Comparison of ENCODE assay signal across 8 cellular contexts in the genomic region with DNA sequence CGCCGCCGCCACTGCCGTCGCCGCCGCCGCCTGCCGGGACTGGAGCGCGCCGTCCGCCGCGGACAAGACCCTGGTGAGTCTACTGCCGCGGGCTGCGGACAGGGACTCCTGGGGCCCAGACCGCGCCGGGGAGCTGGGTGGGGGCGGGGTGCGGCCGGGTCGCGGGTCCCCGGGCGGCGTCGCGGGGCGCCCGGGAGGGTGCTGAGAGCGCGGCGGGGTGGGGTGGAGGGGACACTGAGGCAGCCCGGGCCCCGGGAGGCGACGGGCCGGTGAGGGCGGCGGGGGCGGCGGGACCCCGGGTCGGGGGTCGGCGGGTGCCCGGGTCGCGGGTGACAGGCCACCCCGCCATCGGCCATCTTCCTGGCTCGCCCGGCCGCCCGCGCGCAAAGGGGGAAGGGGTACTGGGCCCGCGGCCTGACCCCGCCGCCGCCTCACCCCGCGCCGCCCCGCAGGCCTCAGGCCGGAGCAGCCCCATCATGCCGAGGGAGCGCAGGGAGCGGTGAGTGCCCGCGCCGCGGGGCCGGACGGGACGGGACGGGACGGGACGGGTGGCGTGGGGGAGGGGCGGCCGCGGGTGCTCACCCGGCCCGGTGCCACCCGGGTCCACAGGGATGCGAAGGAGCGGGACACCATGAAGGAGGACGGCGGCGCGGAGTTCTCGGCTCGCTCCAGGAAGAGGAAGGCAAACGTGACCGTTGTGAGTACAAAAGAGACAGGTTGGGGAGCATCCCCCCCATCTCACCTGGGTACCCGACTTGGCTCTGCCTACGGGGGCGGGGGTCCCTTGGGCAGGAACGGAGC. TPM values are rescaled to one million over a fixed set of nuclear protein-coding genes. Genes with fewer than 3 reads are reported as not detected.
DNase-seq lines count a peak whose midpoint lies in the region; ATAC-seq and TF ChIP-seq lines count a peak whose summit lies in the region.

No MANE protein-coding gene starts in this region.

- peak overlapping the region; percentile 90 for H3K4me3 Mint-ChIP-seq in activated CD8-positive, alpha-beta T cell treated with anti-CD3 and anti-CD28 coated beads, Interleukin-2, amount 10 ng/mL, durations not matched to agents 7 days and 5 days

- TF ChIP-seq EP300 in gastroesophageal sphincter (IDR thresholded peaks at IDR 0.05) = no peak

- H3K4me1 ChIP-seq in gastroesophageal sphincter (peaks cover 0 to 19% (median 4%) of the 10 kb centered on the region in 3 donors), gastrocnemius medialis (no peaks in the 10 kb centered on the region)

- no peaks in the 10 kb centered on the region for H3K27me3 Mint-ChIP-seq in activated CD8-positive, alpha-beta T cell treated with anti-CD3 and anti-CD28 coated beads, Interleukin-2, amount 10 ng/mL, durations not matched to agents 7 days and 5 days (ENCODE audit: low read depth)

- peaks cover 40% of the 10 kb centered on the region for H3K36me3 Mint-ChIP-seq in activated CD8-positive, alpha-beta T cell treated with anti-CD3 and anti-CD28 coated beads, Interleukin-2, amount 10 ng/mL, durations not matched to agents 7 days and 5 days (ENCODE audit: low read depth)

- in situ Hi-C loops in gastrocnemius medialis (cut with MboI; ENCODE audit: low sequenced_read_pairs in 4 of 4) = no loop called here

- POLR2A ChIA-PET in activated CD8-positive, alpha-beta T cell treated with anti-CD3 and anti-CD28 coated beads, Interleukin-2, amount 10 ng/mL, durations not matched to agents 7 days and 5 days (lab: Charles Lee) = interaction anchor here (1.3 kb wide), 1 partner anchor 17 kb away, joined by 3 read pairs; no protein-coding TSS in a partner anchor

- TF ChIP-seq CTCF in gastroesophageal sphincter (IDR thresholded peaks at IDR 0.05) (no peak), gastrocnemius medialis (IDR thresholded peaks at IDR 0.05 in 4 of 5, conservative IDR thresholded peaks at IDR 0.05 in 1 of 5) (no peak)

- TF ChIP-seq POLR2A in gastroesophageal sphincter (IDR thresholded peaks at IDR 0.05) = no peak
- no peak for TF ChIP-seq POLR2A in gastrocnemius medialis (IDR thresholded peaks at IDR 0.05)

- H3K36me3 ChIP-seq in gastroesophageal sphincter (peaks cover 0 to 3% of the 10 kb centered on the region in 2 donors), gastrocnemius medialis (no peaks in the 10 kb centered on the region)

- H3K27ac Mint-ChIP-seq in activated CD8-positive, alpha-beta T cell treated with anti-CD3 and anti-CD28 coated beads, Interleukin-2, amount 10 ng/mL, durations not matched to agents 7 days and 5 days = peak overlapping the region; percentile 79

- H3K9me3 Mint-ChIP-seq in activated CD8-positive, alpha-beta T cell treated with anti-CD3 and anti-CD28 coated beads, Interleukin-2, amount 10 ng/mL, durations not matched to agents 7 days and 5 days (ENCODE audit: insufficient read depth) = no peaks in the 10 kb centered on the region

- H3K27ac ChIP-seq in gastroesophageal sphincter = peak overlapping the region in 2 of 4 donors; percentile 51 to 59
- H3K27ac ChIP-seq in gastrocnemius medialis = no peak overlapping the region

- peaks cover 35% of the 10 kb centered on the region for H3K4me1 Mint-ChIP-seq in activated CD8-positive, alpha-beta T cell treated with anti-CD3 and anti-CD28 coated beads, Interleukin-2, amount 10 ng/mL, durations not matched to agents 7 days and 5 days (ENCODE audit: low read depth)

- DNase-seq in activated gamma-delta T cell (lab: John Stamatoyannopoulos, UW) = peak; percentile 28
- DNase-seq in activated gamma-delta T cell treated with Interleukin-2 at 50 U/mL for 16 hours = no peak
- DNase-seq in activated CD8-positive, alpha-beta T cell treated with anti-CD3 and anti-CD28 coated beads, Interleukin-2, amount 10 ng/mL, durations not matched to agents 7 days and 5 days = peak; percentile 32
- DNase-seq in gastrocnemius medialis = no peak
- DNase-seq in SHP77 (lab: John Stamatoyannopoulos, UW) = no peak
- no peak for DNase-seq in NCI-H2107 treated with DMSO at 0.1 percent for 48 hours (lab: John Stamatoyannopoulos, UW; ENCODE audit: unreplicated experiment)

- intact Hi-C loops in gastrocnemius medialis (cut with DNase I; ENCODE audit: low total_unique reads) = loop anchor here (10.0 kb wide), 1 partner anchor 207 kb away; the partner anchor contains the start of gene POP4

- CTCF ChIA-PET in activated CD8-positive, alpha-beta T cell treated with anti-CD3 and anti-CD28 coated beads, Interleukin-2, amount 10 ng/mL, durations not matched to agents 7 days and 5 days (lab: Charles Lee) = no interaction called here

- H3K27me3 ChIP-seq in gastroesophageal sphincter (no peaks in the 10 kb centered on the region), gastrocnemius medialis (no peaks in the 10 kb centered on the region)

- ATAC-seq in HG03135 (IDR thresholded peaks at IDR 0.05; ENCODE audit: unreplicated experiment) = peak; percentile 10
- ATAC-seq in activated CD8-positive, alpha-beta T cell treated with anti-CD3 and anti-CD28 coated beads, Interleukin-2, amount 10 ng/mL, durations not matched to agents 7 days and 5 days = peak; percentile 3
- no peak for ATAC-seq in gastroesophageal sphincter
- ATAC-seq in gastrocnemius medialis = no peak

- no peaks in the 10 kb centered on the region for H3K9me3 ChIP-seq in gastroesophageal sphincter
- no peaks in the 10 kb centered on the region for H3K9me3 ChIP-seq in gastrocnemius medialis

- H3K4me3 ChIP-seq in gastroesophageal sphincter (peak overlapping the region; percentile 47 to 69), gastrocnemius medialis (peak overlapping the region in 3 of 4 donors; percentile 27 to 49 (median 46))

- 20% methylated on average over 5 of the region's 104 CpGs; no CpG with 5 or more reads in 1 of the 2 donors for WGBS in gastroesophageal sphincter (ENCODE audit: low coverage in 1 of 2), 2 donors

RNA-seq across cellular contexts. Expression of gene CCNE1, which starts 0.5 kb away (rescaled TPM):
- 10 to 100 TPM; 38.7 to 39.2 TPM for total RNA-seq in activated CD8-positive, alpha-beta T cell treated with anti-CD3 and anti-CD28 coated beads, Interleukin-2, amount 10 ng/mL, durations not matched to agents 7 days and 5 days
- total RNA-seq in gastroesophageal sphincter = 1 to 10 TPM; 1.5 to 5.0 (median 2.9) TPM
- 1 to 10 TPM; 2.9 to 7.3 (median 4.5) TPM for total RNA-seq in gastrocnemius medialis

Comparison
In these comparisons a context has a peak if more than half of its experiments do, and no peak if none do; other contexts are left out.
1. DNase-seq: peak in activated gamma-delta T cell (single experiment) and activated CD8-positive, alpha-beta T cell treated with anti-CD3 and anti-CD28 coated beads, Interleukin-2, amount 10 ng/mL, durations not matched to agents 7 days and 5 days (single experiment); none in activated gamma-delta T cell treated with Interleukin-2 at 50 U/mL for 16 hours (single experiment), gastrocnemius medialis (0 of 2), SHP77 (0 of 2) and NCI-H2107 treated with DMSO at 0.1 percent for 48 hours (single experiment).
2. ATAC-seq: peak in HG03135 (single experiment) and activated CD8-positive, alpha-beta T cell treated with anti-CD3 and anti-CD28 coated beads, Interleukin-2, amount 10 ng/mL, durations not matched to agents 7 days and 5 days (single experiment); none in gastroesophageal sphincter (single experiment) and gastrocnemius medialis (0 of 2).
3. RNA of gene CCNE1, which starts 0.5 kb away (total RNA-seq): 38.7 to 39.2 TPM in activated CD8-positive, alpha-beta T cell treated with anti-CD3 and anti-CD28 coated beads, Interleukin-2, amount 10 ng/mL, durations not matched to agents 7 days and 5 days; 2.9 to 7.3 TPM in gastrocnemius medialis and 1.5 to 5.0 TPM in gastroesophageal sphincter; every median in the first group is over 4 times any median in the second.